1 cellular context compared by ENCODE assay signal in genomic region chr20:4720121-4720976, GRCh38.
TF ChIP-seq lines count a peak whose summit lies in the region.

No MANE protein-coding gene starts in this region.

TF ChIP-seq in HepG2, 621 proteins besides CTCF, POLR2A, EP300 and RAD21 (continued from another document and continues in another):
- TF ChIP-seq ARID4A (CRISPR knock-in tag; IDR thresholded peaks at IDR 0.05; ENCODE audit: borderline replicate concordance) (peak; percentile 44; the same call in 1 of the 2 replicates), CEBPB (IDR thresholded peaks at IDR 0.05; ENCODE audit: borderline replicate concordance, low read depth, low read length) (peak; percentile 45; the same call in 1 of the 2 replicates), MED1 (CRISPR knock-in tag; IDR thresholded peaks at IDR 0.05) (peak; percentile 33; the same call in 1 of the 2 replicates), NR2F6 (IDR thresholded peaks at IDR 0.05) (no peak), NR2F6 (CRISPR knock-in tag; IDR thresholded peaks at IDR 0.05) (peak; percentile 32; the same call in 1 of the 2 replicates), ZSCAN21 (CRISPR knock-in tag; IDR thresholded peaks at IDR 0.05; ENCODE audit: borderline replicate concordance) (no peak), RARG (CRISPR knock-in tag; IDR thresholded peaks at IDR 0.05; ENCODE audit: low read depth) (no peak), MEIS1 (CRISPR knock-in tag; IDR thresholded peaks at IDR 0.05; ENCODE audit: borderline replicate concordance) (no peak), MXD1 (CRISPR knock-in tag; IDR thresholded peaks at IDR 0.05) (no peak), CREM (IDR thresholded peaks at IDR 0.05) (peak; percentile 36; the same call in 1 of the 2 replicates), CREM (CRISPR knock-in tag; IDR thresholded peaks at IDR 0.05) (no peak), MAFG (CRISPR knock-in tag; IDR thresholded peaks at IDR 0.05) (no peak), ZNF614 (CRISPR knock-in tag; IDR thresholded peaks at IDR 0.05; ENCODE audit: borderline replicate concordance) (no peak), BATF2 (CRISPR knock-in tag; IDR thresholded peaks at IDR 0.05) (no peak), PREB (CRISPR knock-in tag; IDR thresholded peaks at IDR 0.05) (no peak), SIX4 (CRISPR knock-in tag; IDR thresholded peaks at IDR 0.05) (0 out of 2 replicates have a peak, but pooled peaks have one; percentile 9), XBP1 (CRISPR knock-in tag; IDR thresholded peaks at IDR 0.05) (peak; percentile 97; the same call in 1 of the 2 replicates), ZZZ3 (CRISPR knock-in tag; IDR thresholded peaks at IDR 0.05; ENCODE audit: borderline replicate concordance) (no peak), HMGXB4 (CRISPR knock-in tag; IDR thresholded peaks at IDR 0.05; ENCODE audit: borderline replicate concordance in 1 of 2, low read depth in 1 of 2) (peak; percentile 59 to 65; a peak in 2 of 4 replicates), ZNF629 (CRISPR knock-in tag; conservative IDR thresholded peaks at IDR 0.05) (no peak), SP5 (CRISPR knock-in tag; IDR thresholded peaks at IDR 0.05; ENCODE audit: borderline replicate concordance, low read depth) (peak; percentile 42; the same call in 1 of the 2 replicates), HDAC2 (CRISPR knock-in tag; IDR thresholded peaks at IDR 0.05) (peak; percentile 39; the same call in 1 of the 2 replicates), CERS6 (CRISPR knock-in tag; IDR thresholded peaks at IDR 0.05) (no peak), CBX1 (IDR thresholded peaks at IDR 0.05; ENCODE audit: low read depth) (no peak), STAT5B (CRISPR knock-in tag; IDR thresholded peaks at IDR 0.05) (no peak), ZNF780A (CRISPR knock-in tag; IDR thresholded peaks at IDR 0.05) (no peak), ATF4 (CRISPR knock-in tag; IDR thresholded peaks at IDR 0.05) (no peak), ZBTB46 (CRISPR knock-in tag; IDR thresholded peaks at IDR 0.05; ENCODE audit: borderline replicate concordance) (no peak), ZNF784 (CRISPR knock-in tag; IDR thresholded peaks at IDR 0.05; ENCODE audit: borderline replicate concordance) (peak; percentile 57; the same call in 1 of the 2 replicates), ATF7-NPFF (CRISPR knock-in tag; IDR thresholded peaks at IDR 0.05; ENCODE audit: low read depth) (no peak), PAX8 (CRISPR knock-in tag; IDR thresholded peaks at IDR 0.05; ENCODE audit: borderline replicate concordance) (no peak; the same call in 1 of the 2 replicates), RNF2 (conservative IDR thresholded peaks at IDR 0.05; ENCODE audit: low read depth) (0 out of 2 replicates have a peak, but pooled peaks have one; percentile 22), CSRNP2 (CRISPR knock-in tag; conservative IDR thresholded peaks at IDR 0.05; ENCODE audit: low read depth) (no peak), THRA (CRISPR knock-in tag; IDR thresholded peaks at IDR 0.05; ENCODE audit: borderline replicate concordance) (peak; percentile 56; the same call in 1 of the 2 replicates), EZH2 (conservative IDR thresholded peaks at IDR 0.05; ENCODE audit: low read depth, low read length) (no peak), ZFP62 (CRISPR knock-in tag; IDR thresholded peaks at IDR 0.05) (no peak), ADNP (CRISPR knock-in tag; IDR thresholded peaks at IDR 0.05) (no peak), LCORL (IDR thresholded peaks at IDR 0.05) (no peak), LCORL (CRISPR knock-in tag; IDR thresholded peaks at IDR 0.05) (peak; percentile 87), MNT (IDR thresholded peaks at IDR 0.05) (no peak), TRIM22 (IDR thresholded peaks at IDR 0.05) (no peak), SRF (IDR thresholded peaks at IDR 0.05; ENCODE audit: low read depth, low read length) (no peak), SIX1 (CRISPR knock-in tag; IDR thresholded peaks at IDR 0.05; ENCODE audit: borderline replicate concordance) (no peak), NAIF1 (CRISPR knock-in tag; IDR thresholded peaks at IDR 0.05; ENCODE audit: borderline replicate concordance) (peak; percentile 26; the same call in 1 of the 2 replicates)
